ENCODE assay signal across 10 cellular contexts in the genomic region with DNA sequence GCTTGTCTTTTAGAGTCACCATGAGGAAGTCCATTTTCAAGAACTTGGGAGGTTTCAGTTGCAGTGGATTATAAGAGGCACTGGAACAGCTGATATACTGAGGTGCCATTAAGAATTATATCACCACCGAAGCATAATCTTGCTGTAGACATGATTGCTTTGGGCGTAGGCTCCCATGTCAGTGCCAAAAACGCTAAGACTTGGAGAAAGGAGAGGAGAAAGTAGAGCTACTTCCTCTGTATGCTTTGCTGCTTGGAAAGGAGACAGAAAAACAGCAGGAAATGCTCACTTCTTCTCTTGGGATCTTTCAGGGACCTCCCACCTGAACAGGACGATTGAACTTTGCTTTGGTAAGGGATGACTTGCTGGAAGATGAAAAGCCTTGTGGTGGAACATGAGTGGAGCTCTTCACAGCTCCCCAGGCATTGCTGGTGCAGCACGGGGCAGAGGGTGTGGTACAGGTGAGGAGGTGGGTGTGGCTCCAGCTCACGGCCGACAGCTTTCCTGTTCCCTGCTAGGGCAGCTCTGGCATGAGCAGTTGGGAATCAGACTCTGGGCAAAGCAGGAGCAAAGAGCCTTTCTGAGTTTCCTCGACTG.
DNase-seq lines count a peak whose midpoint lies in the region; ATAC-seq, FAIRE-seq and TF ChIP-seq lines count a peak whose summit lies in the region.
"Had no signal": no experiment of that assay in that cellular context is flagged by ENCODE, and none has a peak within 500 bp of the region (broad histone marks: within the 10 kb centered on the region; RNA-seq: fewer than 3 reads in every experiment).

No MANE protein-coding gene starts in this region.

- peaks cover 20% of the 10 kb centered on the region for H3F3A ChIP-seq in PC-9 (ENCODE audit: insufficient read depth, low read depth)

- intact Hi-C loops in PC-9 (cut with micrococcal nuclease; ENCODE audit: unreplicated experiment) (loop anchor here (1.0 to 5.0 kb wide), 7 partner anchors 58 to 679 kb away; no protein-coding TSS in a partner anchor), left ventricle myocardium inferior (cut with micrococcal nuclease) (loop anchor here (10.0 kb wide), 1 partner anchor 119 kb away; no protein-coding TSS in a partner anchor)

- BruUV-seq in PC-9 (replicated peaks; lab: Mats Ljungman, UMichigan): TSS peak; percentile 41

- H3K36me3 ChIP-seq in PC-9 (ENCODE audit: low read depth) (no peaks in the 10 kb centered on the region), left ventricle myocardium inferior (no peaks in the 10 kb centered on the region)

- TF ChIP-seq POLR2A in H54 (IDR thresholded peaks at IDR 0.05; ENCODE audit: low read depth, low read length): no peak

- no peaks in the 10 kb centered on the region for H3K36me3 Mint-ChIP-seq in stimulated activated memory B cell treated with anti-CD40 and anti-IgM and Interleukin-4, amounts not matched to agents 10 μg/mL and 1 μg/mL and 100 μg/mL, for 72 hours

- peaks cover 2% of the 10 kb centered on the region for H3K9me3 Mint-ChIP-seq in stimulated activated memory B cell treated with anti-CD40 and anti-IgM and Interleukin-4, amounts not matched to agents 10 μg/mL and 1 μg/mL and 100 μg/mL, for 72 hours

- H3K4me3 ChIP-seq in PC-9 (peak overlapping the region; percentile 10; the same call in 1 of the 2 replicates), left ventricle myocardium inferior (peak overlapping the region; percentile 18)

- no peaks in the 10 kb centered on the region for H4K20me1 ChIP-seq in PC-9 (ENCODE audit: insufficient read depth)

- TF ChIP-seq CTCF in PC-9 (conservative IDR thresholded peaks at IDR 0.05) (no peak), left ventricle myocardium inferior (IDR thresholded peaks at IDR 0.05; ENCODE audit: borderline replicate concordance) (no peak)

- H3K27me3 ChIP-seq in PC-9 (ENCODE audit: insufficient read depth, low read depth) (no peaks in the 10 kb centered on the region), left ventricle myocardium inferior (ENCODE audit: low read depth) (no peaks in the 10 kb centered on the region)

- POLR2A ChIA-PET in PC-9 (lab: Charles Lee; ENCODE audit: unreplicated experiment): interaction anchor here (0.5 to 1.6 kb wide), 3 partner anchors 193 to 403 kb away, joined by 5 to 6 read pairs (median 6); no protein-coding TSS in a partner anchor

- H3K27ac Mint-ChIP-seq in stimulated activated memory B cell treated with anti-CD40 and anti-IgM and Interleukin-4, amounts not matched to agents 10 μg/mL and 1 μg/mL and 100 μg/mL, for 72 hours: no peak overlapping the region

- peak; percentile 10 for DNase-seq in H54 (ENCODE audit: insufficient read length, low spot score)
- DNase-seq in PC-9: peak; percentile 65 to 81
- peak; percentile 25 for DNase-seq in left ventricle myocardium inferior
- DNase-seq in T-helper 9 cell: no peak
- DNase-seq in HuH-7.5 (ENCODE audit: low spot score): no peak
- no peak for DNase-seq in cortex of kidney (lab: John Stamatoyannopoulos, UW)
- DNase-seq in ecto neural progenitor cell (ENCODE audit: low spot score): no peak
- DNase-seq: foreskin melanocyte; NK-92 treated with Interleukin-12 subunit alpha and Interleukin-12 subunit beta, amount 100 ng/mL, for 24 hours had no signal

- H2AFZ ChIP-seq in PC-9: peak overlapping the region; percentile 56

- H3K9me3 ChIP-seq in PC-9 (ENCODE audit: insufficient read depth, low read depth) (no peaks in the 10 kb centered on the region; the same call in none of the 2 replicates), left ventricle myocardium inferior (replicated peaks) (no peaks in the 10 kb centered on the region)

- H3K27ac ChIP-seq in PC-9 (peak overlapping the region; percentile 75), left ventricle myocardium inferior (replicated peaks) (peak overlapping the region; percentile 83)

- peak overlapping the region; percentile 67 for H3K4me2 ChIP-seq in PC-9

- FAIRE-seq in H54 (lab: Jason Lieb, UNC): no peak

- H3K9me2 ChIP-seq in PC-9 (ENCODE audit: insufficient read depth): no peaks in the 10 kb centered on the region

- no peaks in the 10 kb centered on the region for H3K4me1 Mint-ChIP-seq in stimulated activated memory B cell treated with anti-CD40 and anti-IgM and Interleukin-4, amounts not matched to agents 10 μg/mL and 1 μg/mL and 100 μg/mL, for 72 hours

- H3K4me1 ChIP-seq in PC-9 (replicated peaks; ENCODE audit: insufficient read depth) (peaks cover 42% of the 10 kb centered on the region), left ventricle myocardium inferior (peaks cover 28% of the 10 kb centered on the region)

- CTCF ChIA-PET in PC-9 (lab: Charles Lee): interaction anchor here (0.6 kb wide), 1 partner anchor 133 kb away, joined by 3 read pairs; no protein-coding TSS in a partner anchor

- no peak overlapping the region for H3K4me3 Mint-ChIP-seq in stimulated activated memory B cell treated with anti-CD40 and anti-IgM and Interleukin-4, amounts not matched to agents 10 μg/mL and 1 μg/mL and 100 μg/mL, for 72 hours

- H3K79me2 ChIP-seq in PC-9 (ENCODE audit: low read depth): no peaks in the 10 kb centered on the region

- ATAC-seq in stimulated activated memory B cell treated with anti-CD40 and anti-IgM and Interleukin-4, amounts not matched to agents 10 μg/mL and 1 μg/mL and 100 μg/mL, for 72 hours: peak; percentile 8

- H3K27me3 Mint-ChIP-seq in stimulated activated memory B cell treated with anti-CD40 and anti-IgM and Interleukin-4, amounts not matched to agents 10 μg/mL and 1 μg/mL and 100 μg/mL, for 72 hours: no peaks in the 10 kb centered on the region

Comparison
In these comparisons a context has a peak if more than half of its experiments do, and no peak if none do; other contexts are left out.
1. DNase-seq: peak in H54 (single experiment), PC-9 (2 of 2) and left ventricle myocardium inferior (single experiment); none in T-helper 9 cell (single experiment), HuH-7.5 (single experiment), cortex of kidney (single experiment) and ecto neural progenitor cell (single experiment).